In the genomic region with DNA sequence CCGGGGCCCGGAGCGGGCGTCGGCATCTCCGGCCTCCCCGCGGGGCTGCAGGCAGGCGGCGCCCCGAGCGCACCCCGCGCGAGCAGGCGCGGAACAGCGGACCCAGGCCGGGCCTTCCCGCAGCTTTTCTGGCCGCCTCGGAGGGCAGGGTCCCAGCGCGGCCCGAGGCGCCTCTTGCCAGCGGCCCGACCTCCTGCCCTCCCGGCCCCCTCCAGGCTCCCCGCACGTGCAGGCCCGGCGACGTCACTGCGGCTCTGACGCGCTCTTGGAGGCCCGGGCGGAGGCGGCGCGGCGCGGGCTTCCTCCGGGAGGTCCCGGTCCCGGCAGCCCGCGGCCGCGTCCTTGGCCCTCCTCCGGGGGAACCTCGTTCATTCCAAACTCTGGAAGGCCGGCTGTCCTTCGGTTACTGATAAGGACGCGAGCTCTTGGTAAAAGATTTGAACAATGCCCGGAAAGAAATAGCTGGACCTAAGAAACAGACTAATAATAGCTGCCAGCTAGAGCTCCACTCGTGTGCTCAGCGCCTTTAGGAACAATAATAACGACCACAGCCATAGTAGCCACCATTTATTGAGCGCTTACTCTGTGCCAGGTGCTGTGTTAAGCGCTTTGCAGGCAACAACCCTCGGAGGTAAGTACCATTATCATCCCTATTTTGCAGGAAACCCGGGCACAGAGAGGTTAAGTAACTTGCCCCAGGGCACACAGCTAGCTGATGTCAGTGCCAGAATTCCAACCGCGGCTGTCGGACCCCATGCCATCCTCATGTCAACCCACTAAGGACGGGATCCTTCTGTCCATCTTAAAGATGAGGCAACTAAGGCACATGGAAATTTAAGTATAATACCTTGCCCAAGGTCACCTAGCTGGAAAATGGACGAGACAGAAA, we compare ENCODE assay signal across 8 cellular contexts. TPM values are rescaled to one million over a fixed set of nuclear protein-coding genes. Genes with fewer than 3 reads are reported as not detected.
DNase-seq lines count a peak whose midpoint lies in the region; ATAC-seq and TF ChIP-seq lines count a peak whose summit lies in the region.

No MANE protein-coding gene starts in this region.

- peaks cover 16 to 41% (median 28%) of the 10 kb centered on the region in 7 donors for H3K4me1 Mint-ChIP-seq in naive thymus-derived CD4-positive, alpha-beta T cell

- POLR2A ChIA-PET in naive thymus-derived CD4-positive, alpha-beta T cell (lab: Charles Lee), result interaction anchor here (0.7 kb wide), 1 partner anchor 70 kb away, joined by 3 read pairs; no protein-coding TSS in a partner anchor

- H3K36me3 ChIP-seq in esophagus squamous epithelium (no peaks in the 10 kb centered on the region), stomach smooth muscle (ENCODE audit: control insufficient read depth in 2 of 2, insufficient read depth in 2 of 2, low read length in 2 of 2) (no peaks in the 10 kb centered on the region)
- H3K36me3 ChIP-seq in naive thymus-derived CD4-positive, alpha-beta T cell (ENCODE audit: control insufficient read depth in 2 of 3, insufficient read depth in 3 of 3, low read length in 3 of 3), result no peaks in the 10 kb centered on the region

- TF ChIP-seq POLR2A in esophagus squamous epithelium (IDR thresholded peaks at IDR 0.05), result peak in 1 of 4 donors; percentile 52

- peaks cover 14 to 29% (median 19%) of the 10 kb centered on the region in 5 donors for H3K27me3 Mint-ChIP-seq in naive thymus-derived CD4-positive, alpha-beta T cell

- ATAC-seq in GM19455 (IDR thresholded peaks at IDR 0.05; ENCODE audit: unreplicated experiment) (peak; percentile 42), GM21619 (IDR thresholded peaks at IDR 0.05; ENCODE audit: unreplicated experiment) (no peak)
- peak; percentile 66 for ATAC-seq in naive thymus-derived CD4-positive, alpha-beta T cell

- peak in 2 of 6 experiments; percentile 11 to 13 for TF ChIP-seq CTCF in esophagus squamous epithelium (IDR thresholded peaks at IDR 0.05)

- H3K27me3 ChIP-seq in esophagus squamous epithelium (peaks cover 0 to 34% (median 0%) of the 10 kb centered on the region in 4 donors), stomach smooth muscle (ENCODE audit: control insufficient read depth in 1 of 2, insufficient read depth in 2 of 2, low read length in 2 of 2) (no peaks in the 10 kb centered on the region)
- peaks cover 0 to 4% of the 10 kb centered on the region in 2 donors for H3K27me3 ChIP-seq in naive thymus-derived CD4-positive, alpha-beta T cell (ENCODE audit: control insufficient read depth in 2 of 2, insufficient read depth in 2 of 2, low read length in 2 of 2)

- DNase-seq in NOMO-1 treated with dmso at 0.1 percent for 144 hours (lab: John Stamatoyannopoulos, UW; ENCODE audit: unreplicated experiment) (peak; percentile 39), esophagus squamous epithelium (lab: John Stamatoyannopoulos, UW) (no peak), Ammon's horn (ENCODE audit: low spot score) (no peak)
- peak; percentile 72 for DNase-seq in activated T-cell treated with anti-CD3 and anti-CD28 coated beads, Interleukin-2, amount 50 U/mL, for 1 hour
- DNase-seq in naive thymus-derived CD4-positive, alpha-beta T cell, result peak; percentile 26 to 78 (median 54)

- no peaks in the 10 kb centered on the region for H3K9me3 ChIP-seq in esophagus squamous epithelium
- no peaks in the 10 kb centered on the region for H3K9me3 ChIP-seq in naive thymus-derived CD4-positive, alpha-beta T cell (ENCODE audit: control insufficient read depth in 2 of 3, low read length in 3 of 3)
- peaks cover 0 to 3% of the 10 kb centered on the region in 2 donors for H3K9me3 ChIP-seq in stomach smooth muscle (ENCODE audit: control insufficient read depth in 2 of 2, low read length in 2 of 2)

- peak overlapping the region; percentile 25 to 75 (median 52) for H3K4me3 ChIP-seq in esophagus squamous epithelium
- H3K4me3 ChIP-seq in naive thymus-derived CD4-positive, alpha-beta T cell (ENCODE audit: low read length), result peak overlapping the region; percentile 55
- H3K4me3 ChIP-seq in stomach smooth muscle (ENCODE audit: low read length in 2 of 2), result peak overlapping the region; percentile 72 to 74

- peaks cover 18 to 41% (median 26%) of the 10 kb centered on the region in 3 donors for H3K4me1 ChIP-seq in esophagus squamous epithelium
- peaks cover 12 to 20% of the 10 kb centered on the region in 2 donors for H3K4me1 ChIP-seq in naive thymus-derived CD4-positive, alpha-beta T cell (ENCODE audit: control insufficient read depth in 2 of 2, insufficient read depth in 2 of 2, low read length in 2 of 2)
- H3K4me1 ChIP-seq in stomach smooth muscle (ENCODE audit: control insufficient read depth, insufficient read depth, low read length), result peaks cover 38% of the 10 kb centered on the region

- no peaks in the 10 kb centered on the region for H3K9me3 Mint-ChIP-seq in naive thymus-derived CD4-positive, alpha-beta T cell

- 1 to 2% methylated on average over 10 to 16 of the region's 70 CpGs for WGBS in esophagus squamous epithelium, 2 donors

- H3K27ac Mint-ChIP-seq in naive thymus-derived CD4-positive, alpha-beta T cell, result peak overlapping the region in 2 of 9 donors; percentile 52 to 62

- peak overlapping the region; percentile 26 to 92 (median 80) for H3K27ac ChIP-seq in esophagus squamous epithelium
- H3K27ac ChIP-seq in naive thymus-derived CD4-positive, alpha-beta T cell (ENCODE audit: low read depth, low read length), result no peak overlapping the region
- H3K27ac ChIP-seq in stomach smooth muscle (ENCODE audit: low read length), result no peak overlapping the region

- intact Hi-C loops in esophagus squamous epithelium (cut with DNase I), result loop anchor here (5.0 kb wide), 1 partner anchor 69 kb away; no protein-coding TSS in a partner anchor
- intact Hi-C loops in naive thymus-derived CD4-positive, alpha-beta T cell (cut with micrococcal nuclease), result loop anchor here (2.0 to 10.0 kb wide), 4 partner anchors 118 to 321 kb away; a partner anchor contains a TSS

- CTCF ChIA-PET in naive thymus-derived CD4-positive, alpha-beta T cell (lab: Charles Lee), result interaction anchor here (0.9 to 4.3 kb wide), 15 partner anchors 40 to 422 kb away, joined by 3 to 49 read pairs (median 4); no protein-coding TSS in a partner anchor

- H3K36me3 Mint-ChIP-seq in naive thymus-derived CD4-positive, alpha-beta T cell, result peaks cover 0 to 3% (median 0%) of the 10 kb centered on the region in 5 donors

- peak overlapping the region; percentile 43 to 47 for H3K9ac ChIP-seq in stomach smooth muscle (ENCODE audit: low read length in 2 of 2)

- H3K4me3 Mint-ChIP-seq in naive thymus-derived CD4-positive, alpha-beta T cell, result peak overlapping the region; percentile 45 to 97 (median 77)

RNA-seq across cellular contexts. Expression of a gene that starts 39.1 kb away (rescaled TPM):
- 1 to 10 TPM in 1 of 4 donors, under 1 TPM in 3; 0.13 to 2.1 (median 0.63) TPM for total RNA-seq in esophagus squamous epithelium
- total RNA-seq in naive thymus-derived CD4-positive, alpha-beta T cell, result not detected
- not detected for polyA plus RNA-seq in naive thymus-derived CD4-positive, alpha-beta T cell

Comparison
In these comparisons a context has a peak if more than half of its experiments do, and no peak if none do; other contexts are left out.
1. DNase-seq: peak in NOMO-1 treated with dmso at 0.1 percent for 144 hours (single experiment), activated T-cell treated with anti-CD3 and anti-CD28 coated beads, Interleukin-2, amount 50 U/mL, for 1 hour (single experiment) and naive thymus-derived CD4-positive, alpha-beta T cell (9 of 9); none in esophagus squamous epithelium (single experiment) and Ammon's horn (single experiment).
2. H3K27ac ChIP-seq: peak in esophagus squamous epithelium (4 of 4); none in naive thymus-derived CD4-positive, alpha-beta T cell (single experiment) and stomach smooth muscle (single experiment).
3. Peak in every context shown above with its lines, with median percentiles within 50 percentile points of each other: H3K4me3 ChIP-seq.